ENCODE assay signal across 8 cellular contexts in the genomic region with DNA sequence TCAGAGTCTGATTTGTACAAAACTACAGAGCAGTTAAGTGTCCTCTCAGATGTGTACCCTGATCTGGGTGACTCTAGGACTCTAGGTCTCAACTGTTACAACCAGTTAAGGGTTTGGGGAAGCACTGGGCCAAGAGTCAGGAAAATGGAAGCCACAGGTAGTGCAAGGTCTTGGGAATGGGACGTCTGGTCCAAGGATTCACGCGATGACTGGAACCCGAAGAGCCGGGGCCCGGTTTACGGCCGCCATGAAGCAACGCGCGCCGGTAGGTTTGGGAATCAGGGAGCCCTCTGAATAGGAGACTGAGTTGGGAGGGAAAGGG. TPM values are rescaled to one million over a fixed set of nuclear protein-coding genes. Genes with fewer than 3 reads are reported as not detected.
DNase-seq lines count a peak whose midpoint lies in the region; ATAC-seq, FAIRE-seq and TF ChIP-seq lines count a peak whose summit lies in the region.

No MANE protein-coding gene starts in this region.

- no peaks in the 10 kb centered on the region for H3K36me3 ChIP-seq in brain microvascular endothelial cell (replicated peaks)

- H3K4me1 Mint-ChIP-seq in IgD-negative memory B cell (peaks cover 4 to 13% (median 10%) of the 10 kb centered on the region in 3 donors), memory B cell (peaks cover 7% of the 10 kb centered on the region)

- H3K27me3 Mint-ChIP-seq in IgD-negative memory B cell (no peaks in the 10 kb centered on the region), memory B cell (no peaks in the 10 kb centered on the region)

- POLR2A ChIA-PET in HEK293T (lab: Yijun Ruan, JAX), result interaction anchor here (0.6 to 0.7 kb wide), 3 partner anchors 12 to 278 kb away, joined by 3 read pairs; no protein-coding TSS in a partner anchor

- CTCF ChIA-PET in HEK293T (lab: Yijun Ruan, JAX), result no interaction called here

- no peaks in the 10 kb centered on the region for H3K9me3 Mint-ChIP-seq in IgD-negative memory B cell
- no peaks in the 10 kb centered on the region for H3K9me3 Mint-ChIP-seq in memory B cell

- no peak for DNase-seq in AG09309 (ENCODE audit: low read depth)
- peak; percentile 20 for DNase-seq in brain microvascular endothelial cell
- no peak for DNase-seq in memory B cell (ENCODE audit: low spot score in 2 of 2)
- DNase-seq in substantia nigra (lab: John Stamatoyannopoulos, UW), result no peak
- DNase-seq in HEK293T (ENCODE audit: extremely low spot score), result no peak
- DNase-seq in frontal cortex (ENCODE audit: low spot score in 2 of 2), result no peak

- H3K27me3 ChIP-seq in brain microvascular endothelial cell (replicated peaks), result no peaks in the 10 kb centered on the region

- ATAC-seq in GM19463 (IDR thresholded peaks at IDR 0.05; ENCODE audit: unreplicated experiment), result peak; percentile 14
- no peak for ATAC-seq in memory B cell (ENCODE audit: low read depth)

- FAIRE-seq in frontal cortex (lab: Jason Lieb, UNC), result no peak

- H3K27ac ChIP-seq in brain microvascular endothelial cell, result peak overlapping the region; percentile 68
- H3K27ac ChIP-seq in substantia nigra (ENCODE audit: low read depth, low read length, poor library complexity, severe bottlenecking), result no peak overlapping the region

- H3K4me3 Mint-ChIP-seq in IgD-negative memory B cell (peak overlapping the region; percentile 85 to 97 (median 94)), memory B cell (peak overlapping the region; percentile 87)

- H3K4me3 ChIP-seq in AG09309 (ENCODE audit: control insufficient read depth, low read depth, low read length) (peak overlapping the region; percentile 37), brain microvascular endothelial cell (ENCODE audit: low read depth, low read length) (peak overlapping the region; percentile 65)

- H3K36me3 Mint-ChIP-seq in IgD-negative memory B cell (no peaks in the 10 kb centered on the region), memory B cell (no peaks in the 10 kb centered on the region)

- H3K27ac Mint-ChIP-seq in IgD-negative memory B cell (peak overlapping the region; percentile 50 to 97 (median 76)), memory B cell (no peak overlapping the region)

- TF ChIP-seq CTCF in AG09309 (IDR thresholded peaks at IDR 0.05; ENCODE audit: control insufficient read depth, insufficient read depth, low read depth, low read length, missing control alignments) (no peak), brain microvascular endothelial cell (IDR thresholded peaks at IDR 0.05; ENCODE audit: low read depth, low read length, missing control alignments) (no peak)

- in situ Hi-C loops in brain microvascular endothelial cell (cut with HindIII; ENCODE audit: low pct_ligation_motif_present, low sequenced_read_pairs), result no loop called here

TF ChIP-seq in HEK293T, 16 proteins besides CTCF, POLR2A, EP300 and RAD21:
- TF ChIP-seq LEF1 (IDR thresholded peaks at IDR 0.05; ENCODE audit: borderline replicate concordance), result no peak
- no peak for TF ChIP-seq NFRKB (IDR thresholded peaks at IDR 0.05)
- no peak for TF ChIP-seq SUZ12 (IDR thresholded peaks at IDR 0.05)
- TF ChIP-seq BHLHE40 (IDR thresholded peaks at IDR 0.05; ENCODE audit: borderline replicate concordance), result no peak
- TF ChIP-seq SP1 (IDR thresholded peaks at IDR 0.05), result no peak
- TF ChIP-seq ARNT (IDR thresholded peaks at IDR 0.05), result no peak
- no peak for TF ChIP-seq TARDBP (IDR thresholded peaks at IDR 0.05)
- TF ChIP-seq ZNF384 (IDR thresholded peaks at IDR 0.05), result no peak
- TF ChIP-seq FOXM1 (IDR thresholded peaks at IDR 0.05; ENCODE audit: borderline replicate concordance), result no peak
- no peak for TF ChIP-seq FOXK2 (IDR thresholded peaks at IDR 0.05)

RNA-seq across cellular contexts. Expression of a gene that starts 0.3 kb away (rescaled TPM):
- polyA plus RNA-seq in IgD-negative memory B cell, result 53.0 TPM
- total RNA-seq in frontal cortex, result 21.6 TPM
